ENCODE assay signal across 17 cellular contexts in genomic region chr2:16060125-16060935, GRCh38.
A peak's percentile ranks its signal among the peaks of the same experiment; 100 is the strongest.
DNase-seq lines count a peak whose midpoint lies in the region; ATAC-seq and TF ChIP-seq lines count a peak whose summit lies in the region.
"Had no signal": no experiment of that assay in that cellular context is flagged by ENCODE, and none has a peak within 500 bp of the region (broad histone marks: within the 10 kb centered on the region; RNA-seq: fewer than 3 reads in every experiment).

No MANE protein-coding gene starts in this region.

- H2AFZ ChIP-seq in KMS-11 (ENCODE audit: low read depth) (no peak overlapping the region), neuronal stem cell (ENCODE audit: low read length) (no peak overlapping the region)

- H3K4me2 ChIP-seq in KMS-11: peak overlapping the region; percentile 77; the same call in 1 of the 2 replicates
- no peak overlapping the region for H3K4me2 ChIP-seq in neuronal stem cell (ENCODE audit: insufficient read depth, low read length, poor library complexity, severe bottlenecking)
- H3K4me2 ChIP-seq: BLaER1 treated with 17β-estradiol and CSF1 and Interleukin-3, amounts not matched to agents 10 nM and 100 nM had no signal

- no peak overlapping the region for H2BK15ac ChIP-seq in neuronal stem cell (ENCODE audit: low read length)

- intact Hi-C loops in prostate gland (cut with DNase I): no loop called here

- TF ChIP-seq CTCF in KMS-11 (conservative IDR thresholded peaks at IDR 0.05; ENCODE audit: low read depth, low read length) (no peak), WERI-Rb-1 (IDR thresholded peaks at IDR 0.05; ENCODE audit: low read depth, low read length) (no peak), prostate gland (IDR thresholded peaks at IDR 0.05) (no peak)

- H3K9me3 ChIP-seq in WERI-Rb-1 (ENCODE audit: severe bottlenecking) (peaks cover 26% of the 10 kb centered on the region), neuronal stem cell (replicated peaks in 1 of 2; ENCODE audit: control insufficient read depth in 2 of 2, insufficient read depth in 1 of 2, low read depth in 1 of 2, low read length in 2 of 2) (peaks cover 6 to 27% of the 10 kb centered on the region in 2 donors), prostate gland (no peaks in the 10 kb centered on the region)

- no peak overlapping the region for H3K14ac ChIP-seq in neuronal stem cell (ENCODE audit: low read length)

- no peak for ATAC-seq in HG03196 (IDR thresholded peaks at IDR 0.05; ENCODE audit: unreplicated experiment)
- ATAC-seq: CD8-positive, alpha-beta T cell; GM12878 had no signal

- WGBS in neuronal stem cell (ENCODE audit: extremely low coverage in 2 of 2, insufficient read length in 2 of 2, insufficient replicate concordance in 1 of 2), 2 donors: no CpG with 5 or more reads among the region's 3 CpGs
- WGBS in prostate gland: 93% methylated on average over 3 of the region's 3 CpGs

- no peaks in the 10 kb centered on the region for H4K20me1 ChIP-seq in KMS-11 (ENCODE audit: insufficient read depth)
- H4K20me1 ChIP-seq: BLaER1 treated with 17β-estradiol and CSF1 and Interleukin-3, amounts not matched to agents 10 nM and 100 nM had no signal

- H2BK12ac ChIP-seq in neuronal stem cell (ENCODE audit: low read length): no peak overlapping the region

- H2BK120ac ChIP-seq in neuronal stem cell (ENCODE audit: low read depth, low read length): no peak overlapping the region

- H3K23ac ChIP-seq in neuronal stem cell (ENCODE audit: low read depth, low read length, poor library complexity): no peak overlapping the region

- no peak overlapping the region for H2BK5ac ChIP-seq in neuronal stem cell (ENCODE audit: low read length)

- H3K4me3 ChIP-seq in KMS-11 (IDR thresholded peaks at IDR 0.05; ENCODE audit: insufficient read depth, low read depth, low read length) (no peak overlapping the region), WERI-Rb-1 (ENCODE audit: low read depth, low read length) (no peak overlapping the region), neuronal stem cell (ENCODE audit: low read length in 2 of 2) (no peak overlapping the region), prostate gland (no peak overlapping the region)
- H3K4me3 ChIP-seq: BLaER1 treated with 17β-estradiol and CSF1 and Interleukin-3, amounts not matched to agents 10 nM and 100 nM; GM12878 had no signal

- H3K36me3 ChIP-seq in KMS-11 (ENCODE audit: insufficient read depth) (no peaks in the 10 kb centered on the region), WERI-Rb-1 (no peaks in the 10 kb centered on the region), neuronal stem cell (replicated peaks in 1 of 2; ENCODE audit: control insufficient read depth in 2 of 2, insufficient read depth in 2 of 2, low read length in 2 of 2) (no peaks in the 10 kb centered on the region), prostate gland (no peaks in the 10 kb centered on the region)

- no peak for TF ChIP-seq POLR2A in prostate gland (IDR thresholded peaks at IDR 0.05)

- no peak for DNase-seq in WERI-Rb-1
- DNase-seq in neuronal stem cell (ENCODE audit: low spot score): no peak
- no peak for DNase-seq in EL
- DNase-seq in prostate gland (ENCODE audit: low spot score): no peak
- DNase-seq: 8988T; ACHN; Caco-2; Calu3; CD4-positive, alpha-beta T cell; CD8-positive, alpha-beta T cell; DMS79 treated with DMSO at 0.1 percent for 48 hours; GDM1 had no signal

- no peaks in the 10 kb centered on the region for H3K79me2 ChIP-seq in KMS-11 (ENCODE audit: insufficient read depth, low read depth)

- H3K4me1 ChIP-seq in KMS-11 (ENCODE audit: low read depth, poor library complexity, severe bottlenecking): peaks cover 59% of the 10 kb centered on the region
- H3K4me1 ChIP-seq in neuronal stem cell (ENCODE audit: control insufficient read depth in 2 of 2, insufficient read depth in 1 of 2, low read depth in 1 of 2, low read length in 2 of 2): peaks cover 1 to 9% of the 10 kb centered on the region in 2 donors
- no peaks in the 10 kb centered on the region for H3K4me1 ChIP-seq in prostate gland (replicated peaks)
- H3K4me1 ChIP-seq: Caco-2 had no signal

- H3K9ac ChIP-seq in KMS-11 (no peak overlapping the region), neuronal stem cell (ENCODE audit: low read depth, low read length, poor library complexity) (no peak overlapping the region)
- H3K9ac ChIP-seq: BLaER1 treated with 17β-estradiol and CSF1 and Interleukin-3, amounts not matched to agents 10 nM and 100 nM had no signal

- H3K79me1 ChIP-seq in neuronal stem cell (ENCODE audit: low read depth, low read length): no peaks in the 10 kb centered on the region

- H3K18ac ChIP-seq in neuronal stem cell (ENCODE audit: low read length): no peak overlapping the region

- H3K27me3 ChIP-seq in KMS-11 (ENCODE audit: insufficient read depth, low read depth): no peaks in the 10 kb centered on the region
- H3K27me3 ChIP-seq in WERI-Rb-1 (ENCODE audit: insufficient read depth, low read depth, severe bottlenecking): no peaks in the 10 kb centered on the region
- no peaks in the 10 kb centered on the region for H3K27me3 ChIP-seq in neuronal stem cell (ENCODE audit: control insufficient read depth in 3 of 3, insufficient read depth in 3 of 3, low read depth in 1 of 3, low read length in 3 of 3)
- H3K27me3 ChIP-seq in prostate gland (replicated peaks; ENCODE audit: insufficient read depth): no peaks in the 10 kb centered on the region
- H3K27me3 ChIP-seq: BLaER1 treated with 17β-estradiol and CSF1 and Interleukin-3, amounts not matched to agents 10 nM and 100 nM had no signal

- no peak overlapping the region for H2AK5ac ChIP-seq in neuronal stem cell (ENCODE audit: low read depth, low read length)

- no peak overlapping the region for H4K91ac ChIP-seq in neuronal stem cell (ENCODE audit: low read depth, low read length, poor library complexity)

- H3K27ac ChIP-seq in KMS-11 (peak overlapping the region; percentile 97; the same call in 1 of the 2 replicates), WERI-Rb-1 (peak overlapping the region; percentile 51; the same call in 1 of the 2 replicates), neuronal stem cell (replicated peaks; ENCODE audit: low read length) (no peak overlapping the region), prostate gland (no peak overlapping the region)
- H3K27ac ChIP-seq: BLaER1 treated with 17β-estradiol and CSF1 and Interleukin-3, amounts not matched to agents 10 nM and 100 nM; C4-2B had no signal

- H3K4ac ChIP-seq in neuronal stem cell (ENCODE audit: low read length): no peak overlapping the region

- peak overlapping the region; percentile 56 for H4K8ac ChIP-seq in neuronal stem cell (ENCODE audit: low read depth, low read length)

Comparison
In these comparisons a context has a peak if more than half of its experiments do, and no peak if none do; other contexts are left out.
1. H3K27ac ChIP-seq: peak in KMS-11 (single experiment) and WERI-Rb-1 (single experiment); none in neuronal stem cell (single experiment) and prostate gland (0 of 2).